In genomic region chr1:5780324-5780716, GRCh38 we compare ENCODE assay signal across 17 cellular contexts.
DNase-seq lines count a peak whose midpoint lies in the region; ATAC-seq, FAIRE-seq and TF ChIP-seq lines count a peak whose summit lies in the region.
"Had no signal": no experiment of that assay in that cellular context is flagged by ENCODE, and none has a peak within 500 bp of the region (broad histone marks: within the 10 kb centered on the region; RNA-seq: fewer than 3 reads in every experiment).

No MANE protein-coding gene starts in this region.

- H2BK12ac ChIP-seq in H1 (ENCODE audit: low read depth, low read length), result no peak overlapping the region

- H2AFZ ChIP-seq in HepG2 (ENCODE audit: low read length) (no peak overlapping the region), H1 (ENCODE audit: low read length) (no peak overlapping the region)

- no peak overlapping the region for H2BK5ac ChIP-seq in H1 (ENCODE audit: low read depth, low read length)

- CTCF ChIA-PET in HepG2 (lab: Yijun Ruan, JAX; ENCODE audit: low intra/inter-chr PET ratio, low total read pairs), result no interaction called here
- CTCF ChIA-PET in H1 (lab: Charles Lee; ENCODE audit: partially characterized antibody), result interaction anchor here (0.8 to 2.1 kb wide), 3 partner anchors 35 to 160 kb away, joined by 4 to 5 read pairs (median 4); no protein-coding TSS in a partner anchor

- no peak overlapping the region for H3K4me2 ChIP-seq in HepG2 (ENCODE audit: low read depth, low read length)
- no peak overlapping the region for H3K4me2 ChIP-seq in H1 (ENCODE audit: insufficient read depth in 1 of 2, low read depth in 2 of 2, low read length in 2 of 2)

- H3K23ac ChIP-seq in H1 (ENCODE audit: insufficient read length), result no peak overlapping the region

- no peak overlapping the region for H2BK15ac ChIP-seq in H1 (ENCODE audit: low read length)

- H4K5ac ChIP-seq in H1 (ENCODE audit: insufficient read length, low read depth, low read length), result no peak overlapping the region

- WGBS in HepG2 (ENCODE audit: low lambda C conversion rate), result 6% methylated on average over 3 of the region's 4 CpGs
- 80% methylated on average over 1 of the region's 4 CpGs for WGBS in right lobe of liver (ENCODE audit: insufficient coverage, low coverage, low lambda C conversion rate, missing lambda C conversion rate)
- 95% methylated on average over 4 of the region's 4 CpGs; no CpG with 5 or more reads in 1 of the 2 experiments for WGBS in H1 (ENCODE audit: extremely low coverage in 1 of 2, insufficient coverage in 1 of 2, insufficient read length in 1 of 2, insufficient replicate concordance in 2 of 2, low coverage in 1 of 2, low lambda C conversion rate in 2 of 2, missing lambda C conversion rate in 1 of 2), 2 experiments

- H3K18ac ChIP-seq in H1 (ENCODE audit: extremely low read depth, low read length), result no peak overlapping the region

- no peaks in the 10 kb centered on the region for H3K4me1 ChIP-seq in HepG2 (ENCODE audit: insufficient read depth, low read length)
- no peaks in the 10 kb centered on the region for H3K4me1 ChIP-seq in right lobe of liver
- no peaks in the 10 kb centered on the region; a peak in 1 of 7 replicates for H3K4me1 ChIP-seq in H1 (replicated peaks in 1 of 4; ENCODE audit: control insufficient read depth in 3 of 4, insufficient read depth in 4 of 4, low read length in 3 of 4)

- no peaks in the 10 kb centered on the region for H3K23me2 ChIP-seq in H1 (ENCODE audit: low read depth, low read length)

- no peak for ATAC-seq in HepG2
- no peak for ATAC-seq in right lobe of liver
- ATAC-seq in HG02798 (IDR thresholded peaks at IDR 0.05; ENCODE audit: poor library complexity, unreplicated experiment), result no peak
- no peak for ATAC-seq in HG03457 (IDR thresholded peaks at IDR 0.05; ENCODE audit: unreplicated experiment)
- ATAC-seq: CD8-positive, alpha-beta T cell; GM12878 had no signal

- H3K79me2 ChIP-seq in HepG2 (ENCODE audit: insufficient read depth, low read length), result no peaks in the 10 kb centered on the region
- H3K79me2 ChIP-seq in H1 (ENCODE audit: control insufficient read depth in 1 of 2, insufficient read depth in 2 of 2, low read length in 2 of 2), result no peaks in the 10 kb centered on the region

- H3K27me3 ChIP-seq in HepG2 (ENCODE audit: control insufficient read depth in 1 of 2, insufficient read depth in 2 of 2, low read length in 2 of 2), result peaks cover 0 to 15% of the 10 kb centered on the region in 2 experiments
- no peaks in the 10 kb centered on the region for H3K27me3 ChIP-seq in right lobe of liver
- no peaks in the 10 kb centered on the region for H3K27me3 ChIP-seq in H1 (replicated peaks in 1 of 4; ENCODE audit: control insufficient read depth in 3 of 4, extremely low read depth in 1 of 4, insufficient read depth in 3 of 4, low read length in 3 of 4)
- H3K27me3 ChIP-seq: BLaER1 treated with 17β-estradiol and CSF1 and Interleukin-3, amounts not matched to agents 10 nM and 100 nM had no signal

- intact Hi-C loops in HepG2 (cut with micrococcal nuclease; ENCODE audit: unreplicated experiment), result no loop called here
- intact Hi-C loops in right lobe of liver (cut with DNase I), result no loop called here
- intact Hi-C loops in posterior vena cava (cut with DNase I), result no loop called here

- H3K9ac ChIP-seq in HepG2 (ENCODE audit: insufficient read depth, low read depth, low read length) (no peak overlapping the region), H1 (replicated peaks in 1 of 4; ENCODE audit: extremely low read depth in 1 of 4, low read depth in 3 of 4, low read length in 3 of 4) (no peak overlapping the region)
- H3K9ac ChIP-seq: BLaER1 treated with 17β-estradiol and CSF1 and Interleukin-3, amounts not matched to agents 10 nM and 100 nM had no signal

- no peak overlapping the region for H4K8ac ChIP-seq in H1 (ENCODE audit: extremely low read depth, insufficient read depth, low read length)

- FAIRE-seq in HepG2 (lab: Jason Lieb, UNC), result no peak
- FAIRE-seq in H1 (lab: Jason Lieb, UNC), result no peak
- FAIRE-seq: GM12878 had no signal

- H3K14ac ChIP-seq in H1 (ENCODE audit: insufficient read length), result no peak overlapping the region

- H4K91ac ChIP-seq in H1 (replicated peaks; ENCODE audit: insufficient read length, low read length), result no peak overlapping the region

- no peak overlapping the region for H2BK120ac ChIP-seq in H1 (replicated peaks; ENCODE audit: low read depth, low read length)

- H3K9me3 ChIP-seq in HepG2 (ENCODE audit: low read length), result no peaks in the 10 kb centered on the region
- no peaks in the 10 kb centered on the region for H3K9me3 ChIP-seq in right lobe of liver
- no peaks in the 10 kb centered on the region for H3K9me3 ChIP-seq in H1 (ENCODE audit: insufficient read depth in 2 of 2, low read depth in 1 of 2, low read length in 1 of 2)

- no peak overlapping the region for H3K4ac ChIP-seq in H1 (replicated peaks; ENCODE audit: insufficient read length, low read depth, low read length)

- POLR2A ChIA-PET in HepG2 (lab: Yijun Ruan, JAX) (no interaction called here), H1 (lab: Charles Lee; ENCODE audit: partially characterized antibody) (no interaction called here)

- no peak overlapping the region for H3K56ac ChIP-seq in H1 (replicated peaks; ENCODE audit: insufficient read length, low read depth, low read length)

- TF ChIP-seq RAD21 in HepG2 (CRISPR knock-in tag; IDR thresholded peaks at IDR 0.05), result no peak
- TF ChIP-seq RAD21 in H1 (IDR thresholded peaks at IDR 0.05 in 1 of 2, conservative IDR thresholded peaks at IDR 0.05 in 1 of 2; ENCODE audit: low read depth in 2 of 2, low read length in 2 of 2), result no peak

- H2AK5ac ChIP-seq in H1 (ENCODE audit: low read depth, low read length), result no peak overlapping the region

- BruUV-seq in HepG2 (replicated peaks; lab: Mats Ljungman, UMichigan), result no TSS peak

- TF ChIP-seq POLR2A in HepG2 (IDR thresholded peaks at IDR 0.05; ENCODE audit: insufficient read depth in 1 of 2, low read depth in 2 of 2, low read length in 2 of 2) (no peak), right lobe of liver (IDR thresholded peaks at IDR 0.05) (no peak), H1 (IDR thresholded peaks at IDR 0.05; ENCODE audit: control extremely low read depth in 1 of 2, low read depth in 2 of 2, low read length in 2 of 2) (no peak)

- TF ChIP-seq EP300 in HepG2 (IDR thresholded peaks at IDR 0.05; ENCODE audit: low read depth in 2 of 2, low read length in 2 of 2) (no peak), HepG2 (CRISPR knock-in tag; IDR thresholded peaks at IDR 0.05; ENCODE audit: borderline replicate concordance) (no peak), H1 (IDR thresholded peaks at IDR 0.05; ENCODE audit: borderline replicate concordance in 1 of 2, low read depth in 2 of 2, low read length in 2 of 2) (no peak)

- in situ Hi-C loops in HepG2 (cut with HindIII; ENCODE audit: extremely low pct_ligation_motif_present, low pct_unique_long_range_greater_than_20kb), result no loop called here

- no peak for DNase-seq in HepG2 (ENCODE audit: low spot score)
- no peak for DNase-seq in right lobe of liver
- DNase-seq in MV-4-11 (lab: John Stamatoyannopoulos, UW), result peak; percentile 33
- DNase-seq in H1 (ENCODE audit: low read depth in 1 of 2, low spot score in 2 of 2), result no peak
- no peak for DNase-seq in stimulated activated CD4-positive, alpha-beta T cell treated with anti-CD3 and anti-CD28 coated beads, Interleukin-2, amount 100 ng/mL, for 48 hours
- no peak for DNase-seq in posterior vena cava (ENCODE audit: low spot score)
- DNase-seq: 8988T; Calu3; CD8-positive, alpha-beta T cell; DND-41; GOT3; H9 had no signal

- no peak overlapping the region for H3K4me3 ChIP-seq in HepG2 (replicated peaks in 1 of 3; ENCODE audit: insufficient read depth in 1 of 3, low read depth in 2 of 3, low read length in 3 of 3)
- H3K4me3 ChIP-seq in right lobe of liver, result no peak overlapping the region
- no peak overlapping the region for H3K4me3 ChIP-seq in H1 (ENCODE audit: extremely low read depth in 1 of 4, insufficient read depth in 2 of 4, low read depth in 3 of 4, low read length in 4 of 4)
- H3K4me3 ChIP-seq: BLaER1 treated with 17β-estradiol and CSF1 and Interleukin-3, amounts not matched to agents 10 nM and 100 nM; GM12878 had no signal

- no peak overlapping the region for H3K27ac ChIP-seq in HepG2 (ENCODE audit: extremely low read length, insufficient read depth, low read length)
- no peak overlapping the region for H3K27ac ChIP-seq in right lobe of liver
- no peak overlapping the region for H3K27ac ChIP-seq in H1 (ENCODE audit: low read depth, low read length)
- H3K27ac ChIP-seq: BLaER1 treated with 17β-estradiol and CSF1 and Interleukin-3, amounts not matched to agents 10 nM and 100 nM; HL-60 had no signal

- no peak overlapping the region for H2BK20ac ChIP-seq in H1 (ENCODE audit: low read length)

- no peak for TF ChIP-seq CTCF in HepG2 (CRISPR knock-in tag; IDR thresholded peaks at IDR 0.05)
- TF ChIP-seq CTCF in right lobe of liver (IDR thresholded peaks at IDR 0.05), result no peak
- TF ChIP-seq CTCF in H1 (IDR thresholded peaks at IDR 0.05; ENCODE audit: control extremely low read depth in 1 of 3, insufficient read depth in 1 of 3, low read depth in 1 of 3, low read length in 3 of 3), result no peak

- H3K79me1 ChIP-seq in H1 (ENCODE audit: low read depth, low read length), result no peaks in the 10 kb centered on the region

- no peaks in the 10 kb centered on the region for H4K20me1 ChIP-seq in HepG2 (ENCODE audit: insufficient read depth, low read length)
- H4K20me1 ChIP-seq in H1 (replicated peaks in 1 of 2; ENCODE audit: control insufficient read depth in 1 of 2, insufficient read depth in 2 of 2, low read length in 2 of 2), result no peaks in the 10 kb centered on the region
- H4K20me1 ChIP-seq: BLaER1 treated with 17β-estradiol and CSF1 and Interleukin-3, amounts not matched to agents 10 nM and 100 nM had no signal

- H3K36me3 ChIP-seq in HepG2 (replicated peaks in 1 of 2; ENCODE audit: control insufficient read depth in 1 of 2, insufficient read depth in 2 of 2, low read length in 2 of 2) (no peaks in the 10 kb centered on the region), right lobe of liver (no peaks in the 10 kb centered on the region), H1 (ENCODE audit: control insufficient read depth in 2 of 4, insufficient read depth in 4 of 4, low read length in 3 of 4) (no peaks in the 10 kb centered on the region)
- H3K36me3 ChIP-seq: BLaER1 treated with 17β-estradiol and CSF1 and Interleukin-3, amounts not matched to agents 10 nM and 100 nM had no signal

TF ChIP-seq in HepG2, 621 proteins besides CTCF, POLR2A, EP300 and RAD21:
- peak; percentile 53; the same call in 1 of the 2 replicates for TF ChIP-seq CEBPG (CRISPR knock-in tag; IDR thresholded peaks at IDR 0.05)
- TF ChIP-seq ATM (IDR thresholded peaks at IDR 0.05; ENCODE audit: borderline replicate concordance), result no peak
- peak; percentile 83; the same call in 1 of the 2 replicates for TF ChIP-seq CEBPB (IDR thresholded peaks at IDR 0.05; ENCODE audit: borderline replicate concordance, low read depth, low read length)
TF ChIP-seq in HepG2: peak in this region for 2.

TF ChIP-seq in H1, 55 proteins besides CTCF, POLR2A, EP300 and RAD21:
- TF ChIP-seq CEBPB (IDR thresholded peaks at IDR 0.05; ENCODE audit: low read depth, low read length) (peak; percentile 84), SP2 (IDR thresholded peaks at IDR 0.05; ENCODE audit: low read length) (no peak), CBX8 (IDR thresholded peaks at IDR 0.05; ENCODE audit: borderline replicate concordance, low read depth, low read length) (no peak)

Comparison
In these comparisons a context has a peak if more than half of its experiments do, and no peak if none do; other contexts are left out.
1. Of the 41 proteins assayed by ChIP-seq in both HepG2 and H1: peak only in HepG2: none; only in H1: none; in both: CEBPB; in neither: 40.